ENCODE assay signal across 17 cellular contexts in genomic region chr2:204669386-204669785, GRCh38.
DNase-seq lines count a peak whose midpoint lies in the region; ATAC-seq, FAIRE-seq and TF ChIP-seq lines count a peak whose summit lies in the region.
"Had no signal": no experiment of that assay in that cellular context is flagged by ENCODE, and none has a peak within 500 bp of the region (broad histone marks: within the 10 kb centered on the region; RNA-seq: fewer than 3 reads in every experiment).

No MANE protein-coding gene starts in this region.

- TF ChIP-seq CTCF in right lobe of liver (IDR thresholded peaks at IDR 0.05) (no peak), HepG2 (CRISPR knock-in tag; IDR thresholded peaks at IDR 0.05) (no peak), cardiac fibroblast (IDR thresholded peaks at IDR 0.05; ENCODE audit: low read depth, low read length) (no peak)

- no peak for FAIRE-seq in HepG2 (lab: Jason Lieb, UNC)

- TF ChIP-seq POLR2A in right lobe of liver (IDR thresholded peaks at IDR 0.05) (no peak), HepG2 (IDR thresholded peaks at IDR 0.05; ENCODE audit: insufficient read depth in 1 of 2, low read depth in 2 of 2, low read length in 2 of 2) (no peak)

- H3K79me2 ChIP-seq in HepG2 (ENCODE audit: insufficient read depth, low read length), result no peaks in the 10 kb centered on the region

- 24% methylated on average over 3 of the region's 3 CpGs for WGBS in right lobe of liver (ENCODE audit: insufficient coverage, low coverage, low lambda C conversion rate, missing lambda C conversion rate)
- 37% methylated on average over 3 of the region's 3 CpGs for WGBS in HepG2 (ENCODE audit: low lambda C conversion rate)

- H3K4me3 ChIP-seq in right lobe of liver (no peak overlapping the region), HepG2 (replicated peaks in 1 of 3; ENCODE audit: insufficient read depth in 1 of 3, low read depth in 2 of 3, low read length in 3 of 3) (no peak overlapping the region), cardiac fibroblast (replicated peaks in 1 of 2; ENCODE audit: low read depth in 2 of 2, low read length in 2 of 2) (no peak overlapping the region)
- H3K4me3 ChIP-seq: BLaER1, Peyer's patch, SK-N-MC had no signal

- no peaks in the 10 kb centered on the region for H3K27me3 ChIP-seq in right lobe of liver
- no peaks in the 10 kb centered on the region for H3K27me3 ChIP-seq in HepG2 (ENCODE audit: control insufficient read depth in 1 of 2, insufficient read depth in 2 of 2, low read length in 2 of 2)
- H3K27me3 ChIP-seq: BLaER1, Peyer's patch had no signal

- POLR2A ChIA-PET in HepG2 (lab: Yijun Ruan, JAX), result no interaction called here

- H4K20me1 ChIP-seq in HepG2 (ENCODE audit: insufficient read depth, low read length), result no peaks in the 10 kb centered on the region
- H4K20me1 ChIP-seq: BLaER1 had no signal

- CTCF ChIA-PET in HepG2 (lab: Yijun Ruan, JAX; ENCODE audit: low intra/inter-chr PET ratio, low total read pairs), result no interaction called here

- no peak overlapping the region for H3K4me2 ChIP-seq in HepG2 (ENCODE audit: low read depth, low read length)
- H3K4me2 ChIP-seq: BLaER1 had no signal

- in situ Hi-C loops in HepG2 (cut with HindIII; ENCODE audit: extremely low pct_ligation_motif_present, low pct_unique_long_range_greater_than_20kb), result no loop called here

- TF ChIP-seq RAD21 in HepG2 (CRISPR knock-in tag; IDR thresholded peaks at IDR 0.05), result no peak

- no peak for DNase-seq in right lobe of liver
- DNase-seq in HepG2 (ENCODE audit: low spot score), result no peak
- DNase-seq in cardiac fibroblast (ENCODE audit: low read depth in 2 of 2), result peak; percentile 14 to 77
- DNase-seq in iris pigment epithelial cell (ENCODE audit: low read depth), result peak; percentile 62
- DNase-seq in NCI-H748 (lab: John Stamatoyannopoulos, UW; ENCODE audit: unreplicated experiment), result no peak
- DNase-seq in hippocampal formation (lab: John Stamatoyannopoulos, UW), result no peak
- DNase-seq in NCI-H1105 treated with DMSO at 0.1 percent for 48 hours (lab: John Stamatoyannopoulos, UW), result no peak
- DNase-seq: Calu3; CD4-positive, alpha-beta memory T cell; NCI-H2171 treated with DMSO at 0.1 percent for 48 hours; NCI-H446; NCI-H526 treated with DMSO at 0.1 percent for 48 hours; Peyer's patch had no signal

- TF ChIP-seq EP300 in HepG2 (IDR thresholded peaks at IDR 0.05; ENCODE audit: low read depth in 2 of 2, low read length in 2 of 2), result no peak
- TF ChIP-seq EP300 in HepG2 (CRISPR knock-in tag; IDR thresholded peaks at IDR 0.05; ENCODE audit: borderline replicate concordance), result no peak

- H3K9ac ChIP-seq in HepG2 (ENCODE audit: insufficient read depth, low read depth, low read length), result no peak overlapping the region
- H3K9ac ChIP-seq: BLaER1 had no signal

- H3K4me1 ChIP-seq in right lobe of liver (peaks cover 0 to 39% (median 17%) of the 10 kb centered on the region in 4 donors), HepG2 (ENCODE audit: insufficient read depth, low read length) (peaks cover 44% of the 10 kb centered on the region)
- H3K4me1 ChIP-seq: BLaER1, Peyer's patch had no signal

- no TSS peak for BruUV-seq in HepG2 (replicated peaks; lab: Mats Ljungman, UMichigan)

- intact Hi-C loops in right lobe of liver (cut with DNase I) (no loop called here), HepG2 (cut with micrococcal nuclease; ENCODE audit: unreplicated experiment) (no loop called here)

- H3K9me3 ChIP-seq in right lobe of liver (no peaks in the 10 kb centered on the region), HepG2 (ENCODE audit: low read length) (peaks cover 53% of the 10 kb centered on the region)
- H3K9me3 ChIP-seq: BLaER1, Peyer's patch had no signal

- peak in 2 of 4 donors; percentile 10 to 33 for ATAC-seq in right lobe of liver
- ATAC-seq in HepG2, result no peak
- ATAC-seq in HG03460 (IDR thresholded peaks at IDR 0.05; ENCODE audit: unreplicated experiment), result no peak
- ATAC-seq: Right ventricle myocardium inferior had no signal

- H3K36me3 ChIP-seq in right lobe of liver (no peaks in the 10 kb centered on the region), HepG2 (replicated peaks in 1 of 2; ENCODE audit: control insufficient read depth in 1 of 2, insufficient read depth in 2 of 2, low read length in 2 of 2) (no peaks in the 10 kb centered on the region)
- H3K36me3 ChIP-seq: BLaER1, Peyer's patch had no signal

- H3K27ac ChIP-seq in right lobe of liver, result peak overlapping the region in 2 of 3 donors; percentile 7 to 91
- H3K27ac ChIP-seq in HepG2 (ENCODE audit: extremely low read length, insufficient read depth, low read length), result no peak overlapping the region
- H3K27ac ChIP-seq: BLaER1, Peyer's patch, SK-N-MC had no signal

- no peak overlapping the region for H2AFZ ChIP-seq in HepG2 (ENCODE audit: low read length)

TF ChIP-seq in HepG2, 621 proteins besides CTCF, POLR2A, EP300 and RAD21 (continues in another document):
- no peak for TF ChIP-seq ZNF569 (CRISPR knock-in tag; IDR thresholded peaks at IDR 0.05; ENCODE audit: borderline replicate concordance)
- TF ChIP-seq MZF1 (CRISPR knock-in tag; IDR thresholded peaks at IDR 0.05; ENCODE audit: borderline replicate concordance), result no peak
- no peak for TF ChIP-seq ZSCAN30 (CRISPR knock-in tag; IDR thresholded peaks at IDR 0.05)
- TF ChIP-seq ZNF318 (CRISPR knock-in tag; IDR thresholded peaks at IDR 0.05), result no peak
- no peak for TF ChIP-seq SNAPC2 (CRISPR knock-in tag; IDR thresholded peaks at IDR 0.05)
- no peak for TF ChIP-seq SMC3 (IDR thresholded peaks at IDR 0.05; ENCODE audit: low read length)
- no peak for TF ChIP-seq ZMYM4 (CRISPR knock-in tag; IDR thresholded peaks at IDR 0.05)

Comparison
In these comparisons a context has a peak if more than half of its experiments do, and no peak if none do; other contexts are left out.
1. DNase-seq: peak in cardiac fibroblast (2 of 2) and iris pigment epithelial cell (single experiment); none in right lobe of liver (0 of 3), HepG2 (single experiment), NCI-H748 (single experiment), hippocampal formation (0 of 2) and NCI-H1105 treated with DMSO at 0.1 percent for 48 hours (single experiment).